Comparison of ENCODE assay signal across 8 cellular contexts in the genomic region with DNA sequence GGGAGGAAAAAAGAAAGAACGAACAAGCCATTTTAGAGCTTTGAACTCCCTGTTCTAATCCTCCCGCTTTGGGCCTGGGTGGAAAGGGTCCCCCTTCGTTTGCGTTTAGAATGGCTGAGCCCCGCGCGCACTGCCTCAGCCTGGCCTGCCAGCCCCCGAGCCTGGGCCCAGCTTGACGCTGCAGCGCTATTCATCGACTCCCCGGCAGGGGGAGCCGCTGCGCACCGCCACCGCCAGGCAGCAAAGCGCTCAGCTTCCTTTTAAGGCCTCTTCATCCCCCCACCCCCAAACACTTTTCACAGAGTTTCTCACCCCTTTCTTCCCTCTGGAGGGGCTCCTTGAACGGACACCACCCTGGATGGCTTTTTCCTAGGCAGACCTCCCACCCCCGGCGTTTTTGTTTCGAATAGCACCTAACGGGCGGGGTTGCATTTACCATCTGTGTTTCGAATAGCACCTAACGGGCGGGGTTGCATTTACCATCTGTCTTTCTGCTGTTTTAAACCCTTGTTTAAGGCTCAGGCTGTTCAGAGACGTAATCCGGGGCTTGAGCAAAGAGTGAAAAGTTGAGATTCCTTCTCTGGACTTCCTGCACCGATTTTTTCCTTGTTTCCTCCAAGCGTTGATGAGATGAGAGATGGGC. TPM values are rescaled to one million over a fixed set of nuclear protein-coding genes. Genes with fewer than 3 reads are reported as not detected.
A peak's percentile ranks its signal among the peaks of the same experiment; 100 is the strongest.
DNase-seq lines count a peak whose midpoint lies in the region; ATAC-seq, FAIRE-seq and TF ChIP-seq lines count a peak whose summit lies in the region.

No MANE protein-coding gene starts in this region.

- H3K4me1 Mint-ChIP-seq in activated CD4-positive, alpha-beta T cell treated with anti-CD3 and anti-CD28 coated beads for 36 hours: peaks cover 5% of the 10 kb centered on the region

- H3K36me3 Mint-ChIP-seq in activated CD4-positive, alpha-beta T cell treated with anti-CD3 and anti-CD28 coated beads for 36 hours (ENCODE audit: low read depth): no peaks in the 10 kb centered on the region

- TF ChIP-seq CTCF in fibroblast of villous mesenchyme (IDR thresholded peaks at IDR 0.05; ENCODE audit: insufficient read depth, low read depth, low read length) (peak; percentile 47), retinal pigment epithelial cell (conservative IDR thresholded peaks at IDR 0.05; ENCODE audit: low read depth, low read length) (peak; percentile 47)

- DNase-seq in NCI-H1694 treated with DMSO at 0.1 percent for 48 hours (lab: John Stamatoyannopoulos, UW) (peak; percentile 12), NCI-H1694 (lab: John Stamatoyannopoulos, UW) (no peak), fibroblast of villous mesenchyme (ENCODE audit: low read depth) (no peak), retinal pigment epithelial cell (ENCODE audit: low read depth) (no peak), H54 (ENCODE audit: insufficient read length, low spot score) (no peak), GM19239 (ENCODE audit: insufficient read length, low spot score) (no peak)
- DNase-seq in activated CD4-positive, alpha-beta T cell treated with anti-CD3 and anti-CD28 coated beads for 36 hours: peak; percentile 77

- FAIRE-seq in H54 (lab: Jason Lieb, UNC) (no peak), GM19239 (lab: Jason Lieb, UNC) (no peak)

- intact Hi-C loops in activated CD4-positive, alpha-beta T cell treated with anti-CD3 and anti-CD28 coated beads for 36 hours (cut with DNase I, micrococcal nuclease): loop anchor here (1.0 to 5.0 kb wide), 4 partner anchors 54 to 467 kb away; no protein-coding TSS in a partner anchor

- peaks cover 3% of the 10 kb centered on the region for H3K27me3 Mint-ChIP-seq in activated CD4-positive, alpha-beta T cell treated with anti-CD3 and anti-CD28 coated beads for 36 hours

- H3K9me3 Mint-ChIP-seq in activated CD4-positive, alpha-beta T cell treated with anti-CD3 and anti-CD28 coated beads for 36 hours (ENCODE audit: low read depth): no peaks in the 10 kb centered on the region

- ATAC-seq in activated CD4-positive, alpha-beta T cell treated with anti-CD3 and anti-CD28 coated beads for 36 hours: peak; percentile 77
- no peak for ATAC-seq in GM21390 (IDR thresholded peaks at IDR 0.05; ENCODE audit: unreplicated experiment)

- POLR2A ChIA-PET in activated CD4-positive, alpha-beta T cell treated with anti-CD3 and anti-CD28 coated beads for 36 hours (lab: Charles Lee): no interaction called here

- no peak overlapping the region for H3K27ac Mint-ChIP-seq in activated CD4-positive, alpha-beta T cell treated with anti-CD3 and anti-CD28 coated beads for 36 hours

- peak overlapping the region; percentile 54 for H3K4me3 Mint-ChIP-seq in activated CD4-positive, alpha-beta T cell treated with anti-CD3 and anti-CD28 coated beads for 36 hours

- H3K4me3 ChIP-seq in fibroblast of villous mesenchyme (ENCODE audit: low read depth, low read length) (no peak overlapping the region), retinal pigment epithelial cell (ENCODE audit: low read length) (no peak overlapping the region)

- CTCF ChIA-PET in activated CD4-positive, alpha-beta T cell treated with anti-CD3 and anti-CD28 coated beads for 36 hours (lab: Charles Lee): interaction anchor here (0.6 to 3.0 kb wide), 15 partner anchors 11 to 467 kb away, joined by 3 to 14 read pairs (median 3); no protein-coding TSS in a partner anchor

- no peak for TF ChIP-seq POLR2A in H54 (IDR thresholded peaks at IDR 0.05; ENCODE audit: low read depth, low read length)

RNA-seq across cellular contexts. Expression of gene PIWIL1, which starts 56.4 kb away (rescaled TPM):
- total RNA-seq in activated CD4-positive, alpha-beta T cell treated with anti-CD3 and anti-CD28 coated beads for 36 hours: not detected
- not detected in 2 replicates for total RNA-seq in fibroblast of villous mesenchyme

Comparison
In these comparisons a context has a peak if more than half of its experiments do, and no peak if none do; other contexts are left out.
1. DNase-seq: peak in NCI-H1694 treated with DMSO at 0.1 percent for 48 hours (single experiment) and activated CD4-positive, alpha-beta T cell treated with anti-CD3 and anti-CD28 coated beads for 36 hours (single experiment); none in NCI-H1694 (single experiment), fibroblast of villous mesenchyme (single experiment), retinal pigment epithelial cell (single experiment), H54 (single experiment) and GM19239 (single experiment).